ENCODE assay signal across 13 cellular contexts in genomic region chr9:107883496-107884120, GRCh38.
DNase-seq lines count a peak whose midpoint lies in the region; ATAC-seq lines count a peak whose summit lies in the region.
"Had no signal": no experiment of that assay in that cellular context is flagged by ENCODE, and none has a peak within 500 bp of the region (broad histone marks: within the 10 kb centered on the region; RNA-seq: fewer than 3 reads in every experiment).

No MANE protein-coding gene starts in this region.

- H2BK15ac ChIP-seq in mesenchymal stem cell (ENCODE audit: low read depth, poor library complexity, severe bottlenecking), result no peak overlapping the region

- peak; percentile 95 for ATAC-seq in GM18867 (IDR thresholded peaks at IDR 0.05; ENCODE audit: unreplicated experiment)
- ATAC-seq in GM21717 (IDR thresholded peaks at IDR 0.05; ENCODE audit: unreplicated experiment), result peak; percentile 96
- peak; percentile 97 for ATAC-seq in HG03378 (IDR thresholded peaks at IDR 0.05; ENCODE audit: unreplicated experiment)
- no peak for ATAC-seq in natural killer cell treated with Interleukin-12 subunit alpha and Interleukin-12 subunit beta and Interleukin-15 and Interleukin-18, amount 100 ng/mL, for 72 hours

- no peaks in the 10 kb centered on the region for H3K79me1 ChIP-seq in mesenchymal stem cell (replicated peaks; ENCODE audit: low read length, poor library complexity, severe bottlenecking)

- H3K27ac ChIP-seq in mesenchymal stem cell (ENCODE audit: low read length, poor library complexity, severe bottlenecking), result no peak overlapping the region
- H3K27ac ChIP-seq: brain microvascular endothelial cell, thyroid gland had no signal

- H3K27me3 Mint-ChIP-seq in natural killer cell treated with Interleukin-12 subunit alpha and Interleukin-12 subunit beta and Interleukin-15 and Interleukin-18, amount 100 ng/mL, for 72 hours, result no peaks in the 10 kb centered on the region
- H3K27me3 Mint-ChIP-seq: activated CD4-positive, alpha-beta T cell treated with anti-CD3 and anti-CD28 coated beads, Interleukin-2, amount 10 ng/mL, durations not matched to agents 24 days and 14 days had no signal

- no peak overlapping the region for H2AK5ac ChIP-seq in mesenchymal stem cell (ENCODE audit: low read length, severe bottlenecking)

- H3K4me3 ChIP-seq in mesenchymal stem cell (ENCODE audit: insufficient read depth in 1 of 2, low read depth in 1 of 2, low read length in 2 of 2), result no peak overlapping the region
- H3K4me3 ChIP-seq: thyroid gland had no signal

- no peak overlapping the region for H3K14ac ChIP-seq in mesenchymal stem cell (ENCODE audit: low read length in 2 of 2)

- no peak overlapping the region for H2BK12ac ChIP-seq in mesenchymal stem cell (ENCODE audit: low read length in 2 of 2)

- H3K9me3 ChIP-seq in mesenchymal stem cell (ENCODE audit: control insufficient read depth, low read length), result no peaks in the 10 kb centered on the region
- H3K9me3 ChIP-seq: thyroid gland had no signal

- H3K9ac ChIP-seq in mesenchymal stem cell (ENCODE audit: low read length), result no peak overlapping the region

- H2BK5ac ChIP-seq in mesenchymal stem cell (ENCODE audit: low read depth, low read length, poor library complexity, severe bottlenecking), result no peak overlapping the region

- no peak overlapping the region for H4K91ac ChIP-seq in mesenchymal stem cell (ENCODE audit: low read length)

- H4K8ac ChIP-seq in mesenchymal stem cell (ENCODE audit: low read length), result no peak overlapping the region

- H3K4ac ChIP-seq in mesenchymal stem cell (ENCODE audit: low read depth in 1 of 2, low read length in 2 of 2), result no peak overlapping the region

- 89% methylated on average over 1 of the region's 4 CpGs for WGBS in mesenchymal stem cell

- no peaks in the 10 kb centered on the region for H3K4me1 Mint-ChIP-seq in natural killer cell treated with Interleukin-12 subunit alpha and Interleukin-12 subunit beta and Interleukin-15 and Interleukin-18, amount 100 ng/mL, for 72 hours (ENCODE audit: low read depth in 2 of 2)
- H3K4me1 Mint-ChIP-seq: activated CD4-positive, alpha-beta T cell treated with anti-CD3 and anti-CD28 coated beads, Interleukin-2, amount 10 ng/mL, durations not matched to agents 24 days and 14 days had no signal

- in situ Hi-C loops in KBM-7 (cut with MboI; ENCODE audit: low pct_unique_long_range_greater_than_20kb, low sequenced_read_pairs), result no loop called here

- H3K27ac Mint-ChIP-seq in natural killer cell treated with Interleukin-12 subunit alpha and Interleukin-12 subunit beta and Interleukin-15 and Interleukin-18, amount 100 ng/mL, for 72 hours, result no peak overlapping the region
- H3K27ac Mint-ChIP-seq: activated CD4-positive, alpha-beta T cell treated with anti-CD3 and anti-CD28 coated beads, Interleukin-2, amount 10 ng/mL, durations not matched to agents 24 days and 14 days had no signal

- H2BK120ac ChIP-seq in mesenchymal stem cell (ENCODE audit: low read depth, low read length), result no peak overlapping the region

- no peak overlapping the region for H3K18ac ChIP-seq in mesenchymal stem cell (ENCODE audit: low read depth in 1 of 2, low read length in 2 of 2)

- peak; percentile 24 for DNase-seq in mesenchymal stem cell
- DNase-seq in KBM-7, result no peak
- DNase-seq in activated CD4-positive, alpha-beta T cell treated with anti-CD3 and anti-CD28 coated beads, Interleukin-2, amount 50 U/mL, for 4 hours, result no peak
- no peak for DNase-seq in natural killer cell treated with Interleukin-12 subunit alpha and Interleukin-12 subunit beta and Interleukin-15 and Interleukin-18, amount 100 ng/mL, for 72 hours (ENCODE audit: low spot score)
- DNase-seq in NCI-H748 (lab: John Stamatoyannopoulos, UW; ENCODE audit: unreplicated experiment), result no peak
- DNase-seq: activated CD4-positive, alpha-beta T cell treated with anti-CD3 and anti-CD28 coated beads, Interleukin-2, amount 10 ng/mL, durations not matched to agents 24 days and 14 days; brain microvascular endothelial cell; OCI-M1; stimulated activated CD4-positive, alpha-beta T cell treated with anti-CD3 and anti-CD28 coated beads, Interleukin-15, amount 100 ng/mL, for 24 hours had no signal

- H3K27me3 ChIP-seq in mesenchymal stem cell (ENCODE audit: control insufficient read depth in 1 of 2, insufficient read depth in 1 of 2, low read length in 2 of 2), result no peaks in the 10 kb centered on the region
- H3K27me3 ChIP-seq: brain microvascular endothelial cell, thyroid gland had no signal

- no peaks in the 10 kb centered on the region for H3K36me3 ChIP-seq in mesenchymal stem cell (ENCODE audit: control insufficient read depth in 1 of 2, insufficient read depth in 2 of 2, low read depth in 1 of 2, low read length in 2 of 2)
- H3K36me3 ChIP-seq: brain microvascular endothelial cell, thyroid gland had no signal

- no peak overlapping the region for H3K23ac ChIP-seq in mesenchymal stem cell (ENCODE audit: low read length in 2 of 2)

- H2AFZ ChIP-seq in mesenchymal stem cell (ENCODE audit: low read depth, low read length), result no peak overlapping the region

- H3K36me3 Mint-ChIP-seq in natural killer cell treated with Interleukin-12 subunit alpha and Interleukin-12 subunit beta and Interleukin-15 and Interleukin-18, amount 100 ng/mL, for 72 hours, result no peaks in the 10 kb centered on the region

- H3K9me3 Mint-ChIP-seq in natural killer cell treated with Interleukin-12 subunit alpha and Interleukin-12 subunit beta and Interleukin-15 and Interleukin-18, amount 100 ng/mL, for 72 hours, result peaks cover 4% of the 10 kb centered on the region
- H3K9me3 Mint-ChIP-seq: activated CD4-positive, alpha-beta T cell treated with anti-CD3 and anti-CD28 coated beads, Interleukin-2, amount 10 ng/mL, durations not matched to agents 24 days and 14 days had no signal

- peaks cover 4% of the 10 kb centered on the region for H3K4me1 ChIP-seq in mesenchymal stem cell (ENCODE audit: control insufficient read depth, insufficient read depth, low read depth, low read length)
- H3K4me1 ChIP-seq: thyroid gland had no signal

- H3K4me3 Mint-ChIP-seq in natural killer cell treated with Interleukin-12 subunit alpha and Interleukin-12 subunit beta and Interleukin-15 and Interleukin-18, amount 100 ng/mL, for 72 hours, result no peak overlapping the region
- H3K4me3 Mint-ChIP-seq: activated CD4-positive, alpha-beta T cell treated with anti-CD3 and anti-CD28 coated beads, Interleukin-2, amount 10 ng/mL, durations not matched to agents 24 days and 14 days had no signal

- no peak overlapping the region for H3K4me2 ChIP-seq in mesenchymal stem cell (ENCODE audit: low read length, poor library complexity, severe bottlenecking)

Comparison
In these comparisons a context has a peak if more than half of its experiments do, and no peak if none do; other contexts are left out.
1. ATAC-seq: peak in GM18867 (single experiment), GM21717 (single experiment) and HG03378 (single experiment); none in natural killer cell treated with Interleukin-12 subunit alpha and Interleukin-12 subunit beta and Interleukin-15 and Interleukin-18, amount 100 ng/mL, for 72 hours (0 of 2).